In the genomic region with DNA sequence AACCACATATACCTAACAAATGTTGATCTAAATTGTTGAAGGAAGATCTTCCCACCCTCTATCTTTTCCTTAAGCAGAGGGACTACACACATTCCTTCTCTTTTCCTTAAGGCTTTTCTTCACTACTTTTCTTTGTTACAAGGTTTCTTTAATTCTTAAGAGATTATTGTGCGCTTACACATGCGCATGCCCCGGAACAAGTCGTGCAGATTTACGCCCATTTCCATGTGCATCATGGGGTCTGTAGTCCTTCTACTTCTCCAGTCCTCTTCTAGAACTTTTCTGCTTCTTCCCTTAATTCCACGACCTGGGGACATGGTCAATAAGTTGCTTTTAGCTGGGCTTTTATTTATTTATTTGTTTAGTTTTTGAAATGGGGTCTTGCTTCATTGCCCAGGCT, we compare ENCODE assay signal across 40 cellular contexts. TPM values are rescaled to one million over a fixed set of nuclear protein-coding genes. Genes with fewer than 3 reads are reported as not detected.
"Had no signal": no experiment of that assay in that cellular context is flagged by ENCODE, and none has a peak within 500 bp of the region (broad histone marks: within the 10 kb centered on the region; RNA-seq: fewer than 3 reads in every experiment).

No MANE protein-coding gene starts in this region.

- H3K27me3 ChIP-seq: adrenal gland, breast epithelium had no signal

- ATAC-seq: activated naive CD4-positive, alpha-beta T cell treated with anti-CD3 and anti-CD28 coated beads, Interleukin-2, amount 50 U/mL, for 72 hours; activated naive CD8-positive, alpha-beta T cell treated with anti-CD3 and anti-CD28 coated beads, Interleukin-2, amount 50 U/mL, for 24 hours; activated T-cell treated with anti-CD3 and anti-CD28 coated beads, Interleukin-2, amount 50 U/mL, for 4 hours; activated T-cell treated with anti-CD3 and anti-CD28 coated beads, Interleukin-2, amount 50 U/mL, for 72 hours; activated T-helper 17 cell treated with anti-CD3 and anti-CD28 coated beads, Interleukin-2, amount 50 U/mL, for 72 hours; body of pancreas had no signal

- H3K36me3 ChIP-seq: adrenal gland, ascending aorta, brain microvascular endothelial cell, breast epithelium, cardiac muscle cell had no signal

- FAIRE-seq: astrocyte, bronchial epithelial cell, colon had no signal

- H3K9me3 ChIP-seq: adrenal gland, ascending aorta, body of pancreas, breast epithelium had no signal

- H3K36me3 Mint-ChIP-seq: activated naive CD4-positive, alpha-beta T cell treated with anti-CD3 and anti-CD28 coated beads, Interleukin-2, amount 10 ng/mL, durations not matched to agents 7 days and 5 days; activated naive CD4-positive, alpha-beta T cell treated with anti-CD3 and anti-CD28 coated beads, Interleukin-2, amount 50 U/mL, for 72 hours; activated naive CD8-positive, alpha-beta T cell; activated naive CD8-positive, alpha-beta T cell treated with anti-CD3 and anti-CD28 coated beads for 36 hours; activated naive CD8-positive, alpha-beta T cell treated with anti-CD3 and anti-CD28 coated beads, Interleukin-2, amount 10 ng/mL, durations not matched to agents 7 days and 5 days had no signal

- H3K27ac Mint-ChIP-seq: activated naive CD4-positive, alpha-beta T cell treated with anti-CD3 and anti-CD28 coated beads for 36 hours; activated naive CD4-positive, alpha-beta T cell treated with anti-CD3 and anti-CD28 coated beads, Interleukin-2, amount 10 ng/mL, durations not matched to agents 7 days and 5 days; activated naive CD4-positive, alpha-beta T cell treated with anti-CD3 and anti-CD28 coated beads, Interleukin-2, amount 50 U/mL, for 72 hours; activated naive CD8-positive, alpha-beta T cell; activated naive CD8-positive, alpha-beta T cell treated with anti-CD3 and anti-CD28 coated beads for 36 hours; activated naive CD8-positive, alpha-beta T cell treated with anti-CD3 and anti-CD28 coated beads, Interleukin-2, amount 10 ng/mL, durations not matched to agents 7 days and 5 days; activated naive CD8-positive, alpha-beta T cell treated with anti-CD3 and anti-CD28 coated beads, Interleukin-2, amount 50 U/mL, for 24 hours; activated T-cell treated with anti-CD3 and anti-CD28 coated beads, Interleukin-2, amount 50 U/mL, for 24 hours; activated T-cell treated with anti-CD3 and anti-CD28 coated beads, Interleukin-2, amount 50 U/mL, for 72 hours; activated T-helper 1 cell treated with anti-CD3 and anti-CD28 coated beads, Interleukin-12 subunit alpha, Interleukin-12 subunit beta, Interleukin-2, Interleukin-4 antibody, amounts not matched to agents 30 ng/mL and 10 ng/mL and 1 ng/mL, durations not matched to agents 14 hours and 24 hours and 36 hours; activated T-helper 17 cell treated with anti-CD3 and anti-CD28 coated beads, Interleukin-2, amount 50 U/mL, for 72 hours; activated T-helper 2 cell treated with anti-CD3 and anti-CD28 coated beads, Interferon-gamma antibody, Interleukin-2, Interleukin-4, amounts not matched to agents 10 μg/mL and 5 μg/mL and 100 μg/mL, durations not matched to agents 14 hours and 24 hours and 36 hours had no signal

- H3K4me3 Mint-ChIP-seq: activated naive CD4-positive, alpha-beta T cell treated with anti-CD3 and anti-CD28 coated beads for 36 hours; activated naive CD4-positive, alpha-beta T cell treated with anti-CD3 and anti-CD28 coated beads, Interleukin-2, amount 10 ng/mL, durations not matched to agents 7 days and 5 days; activated naive CD8-positive, alpha-beta T cell; activated naive CD8-positive, alpha-beta T cell treated with anti-CD3 and anti-CD28 coated beads for 36 hours; activated naive CD8-positive, alpha-beta T cell treated with anti-CD3 and anti-CD28 coated beads, Interleukin-2, amount 10 ng/mL, durations not matched to agents 7 days and 5 days; activated naive CD8-positive, alpha-beta T cell treated with anti-CD3 and anti-CD28 coated beads, Interleukin-2, amount 50 U/mL, for 24 hours; activated T-cell treated with anti-CD3 and anti-CD28 coated beads, Interleukin-2, amount 50 U/mL, for 24 hours; activated T-cell treated with anti-CD3 and anti-CD28 coated beads, Interleukin-2, amount 50 U/mL, for 4 hours; activated T-cell treated with anti-CD3 and anti-CD28 coated beads, Interleukin-2, amount 50 U/mL, for 72 hours; activated T-helper 1 cell treated with anti-CD3 and anti-CD28 coated beads, Interleukin-12 subunit alpha, Interleukin-12 subunit beta, Interleukin-2, Interleukin-4 antibody, amounts not matched to agents 30 ng/mL and 10 ng/mL and 1 ng/mL, durations not matched to agents 14 hours and 24 hours and 36 hours; activated T-helper 17 cell treated with anti-CD3 and anti-CD28 coated beads, Interleukin-2, amount 50 U/mL, for 72 hours; central memory CD8-positive, alpha-beta T cell had no signal

- H3K4me1 ChIP-seq: breast epithelium had no signal

- H3K4me3 ChIP-seq: adrenal gland, ascending aorta, body of pancreas, breast epithelium, cardiac muscle cell had no signal

- DNase-seq: activated effector memory CD4-positive, alpha-beta T cell treated with anti-CD3 and anti-CD28 coated beads, Interleukin-2, amount 50 U/mL, for 16 hours; activated effector memory CD4-positive, alpha-beta T cell treated with Interleukin-2 at 50 U/mL for 16 hours; activated gamma-delta T cell; activated gamma-delta T cell treated with Interleukin-2 at 50 U/mL for 16 hours; activated naive CD4-positive, alpha-beta T cell; activated naive CD4-positive, alpha-beta T cell treated with anti-CD3 and anti-CD28 coated beads for 36 hours; activated naive CD4-positive, alpha-beta T cell treated with anti-CD3 and anti-CD28 coated beads, Interleukin-2, amount 10 ng/mL, durations not matched to agents 7 days and 5 days; activated naive CD4-positive, alpha-beta T cell treated with anti-CD3 and anti-CD28 coated beads, Interleukin-2, amount 50 U/mL, for 16 hours; activated naive CD8-positive, alpha-beta T cell treated with anti-CD3 and anti-CD28 coated beads for 36 hours; activated naive CD8-positive, alpha-beta T cell treated with anti-CD3 and anti-CD28 coated beads, Interleukin-2, amount 10 ng/mL, durations not matched to agents 7 days and 5 days; activated naive CD8-positive, alpha-beta T cell treated with anti-CD3 and anti-CD28 coated beads, Interleukin-2, amount 50 U/mL, for 24 hours; activated T-cell treated with anti-CD3 and anti-CD28 coated beads, Interleukin-2, amount 50 U/mL, for 1 hour; activated T-cell treated with anti-CD3 and anti-CD28 coated beads, Interleukin-2, amount 50 U/mL, for 24 hours; activated T-cell treated with anti-CD3 and anti-CD28 coated beads, Interleukin-2, amount 50 U/mL, for 4 hours; activated T-cell treated with anti-CD3 and anti-CD28 coated beads, Interleukin-2, amount 50 U/mL, for 48 hours; activated T-cell treated with anti-CD3 and anti-CD28 coated beads, Interleukin-2, amount 50 U/mL, for 72 hours; adrenal gland; amniotic stem cell; amygdala; anterior cingulate cortex; aorta; body of pancreas; brain microvascular endothelial cell; caudate nucleus; central memory CD4-positive, alpha-beta T cell; cerebellar nuclear complex had no signal

- H3K9me3 Mint-ChIP-seq: activated naive CD4-positive, alpha-beta T cell treated with anti-CD3 and anti-CD28 coated beads for 36 hours; activated naive CD4-positive, alpha-beta T cell treated with anti-CD3 and anti-CD28 coated beads, Interleukin-2, amount 10 ng/mL, durations not matched to agents 7 days and 5 days; activated naive CD4-positive, alpha-beta T cell treated with anti-CD3 and anti-CD28 coated beads, Interleukin-2, amount 50 U/mL, for 72 hours; activated naive CD8-positive, alpha-beta T cell treated with anti-CD3 and anti-CD28 coated beads for 36 hours; activated naive CD8-positive, alpha-beta T cell treated with anti-CD3 and anti-CD28 coated beads, Interleukin-2, amount 10 ng/mL, durations not matched to agents 7 days and 5 days; activated naive CD8-positive, alpha-beta T cell treated with anti-CD3 and anti-CD28 coated beads, Interleukin-2, amount 50 U/mL, for 24 hours; activated T-cell treated with anti-CD3 and anti-CD28 coated beads, Interleukin-2, amount 50 U/mL, for 24 hours; activated T-cell treated with anti-CD3 and anti-CD28 coated beads, Interleukin-2, amount 50 U/mL, for 4 hours; activated T-cell treated with anti-CD3 and anti-CD28 coated beads, Interleukin-2, amount 50 U/mL, for 72 hours; activated T-helper 1 cell treated with anti-CD3 and anti-CD28 coated beads, Interleukin-12 subunit alpha, Interleukin-12 subunit beta, Interleukin-2, Interleukin-4 antibody, amounts not matched to agents 30 ng/mL and 10 ng/mL and 1 ng/mL, durations not matched to agents 14 hours and 24 hours and 36 hours; activated T-helper 17 cell treated with anti-CD3 and anti-CD28 coated beads, Interleukin-2, amount 50 U/mL, for 72 hours; activated T-helper 2 cell treated with anti-CD3 and anti-CD28 coated beads, Interferon-gamma antibody, Interleukin-2, Interleukin-4, amounts not matched to agents 10 μg/mL and 5 μg/mL and 100 μg/mL, durations not matched to agents 14 hours and 24 hours and 36 hours; brain; central memory CD8-positive, alpha-beta T cell had no signal

- H3K27ac ChIP-seq: adrenal gland, ascending aorta, body of pancreas, brain microvascular endothelial cell, breast epithelium, cardiac muscle cell had no signal

RNA-seq across cellular contexts. Expression of a gene that starts 1.7 kb away (rescaled TPM):
- total RNA-seq: activated naive CD4-positive, alpha-beta T cell treated with anti-CD3 and anti-CD28 coated beads for 36 hours; activated naive CD8-positive, alpha-beta T cell treated with anti-CD3 and anti-CD28 coated beads for 36 hours; activated naive CD8-positive, alpha-beta T cell treated with anti-CD3 and anti-CD28 coated beads, Interleukin-2, amount 10 ng/mL, durations not matched to agents 7 days and 5 days; activated T-helper 1 cell treated with anti-CD3 and anti-CD28 coated beads, Interleukin-12 subunit alpha, Interleukin-12 subunit beta, Interleukin-2, Interleukin-4 antibody, amounts not matched to agents 30 ng/mL and 10 ng/mL and 1 ng/mL, durations not matched to agents 14 hours and 24 hours and 36 hours; activated T-helper 2 cell treated with anti-CD3 and anti-CD28 coated beads, Interferon-gamma antibody, Interleukin-2, Interleukin-4, amounts not matched to agents 10 μg/mL and 5 μg/mL and 100 μg/mL, durations not matched to agents 14 hours and 24 hours and 36 hours; aorta; ascending aorta; bronchial epithelial cell; chondrocyte had no signal
- polyA plus RNA-seq: cardiac muscle cell had no signal
